Comparison of ENCODE assay signal across 7 cellular contexts in the genomic region with DNA sequence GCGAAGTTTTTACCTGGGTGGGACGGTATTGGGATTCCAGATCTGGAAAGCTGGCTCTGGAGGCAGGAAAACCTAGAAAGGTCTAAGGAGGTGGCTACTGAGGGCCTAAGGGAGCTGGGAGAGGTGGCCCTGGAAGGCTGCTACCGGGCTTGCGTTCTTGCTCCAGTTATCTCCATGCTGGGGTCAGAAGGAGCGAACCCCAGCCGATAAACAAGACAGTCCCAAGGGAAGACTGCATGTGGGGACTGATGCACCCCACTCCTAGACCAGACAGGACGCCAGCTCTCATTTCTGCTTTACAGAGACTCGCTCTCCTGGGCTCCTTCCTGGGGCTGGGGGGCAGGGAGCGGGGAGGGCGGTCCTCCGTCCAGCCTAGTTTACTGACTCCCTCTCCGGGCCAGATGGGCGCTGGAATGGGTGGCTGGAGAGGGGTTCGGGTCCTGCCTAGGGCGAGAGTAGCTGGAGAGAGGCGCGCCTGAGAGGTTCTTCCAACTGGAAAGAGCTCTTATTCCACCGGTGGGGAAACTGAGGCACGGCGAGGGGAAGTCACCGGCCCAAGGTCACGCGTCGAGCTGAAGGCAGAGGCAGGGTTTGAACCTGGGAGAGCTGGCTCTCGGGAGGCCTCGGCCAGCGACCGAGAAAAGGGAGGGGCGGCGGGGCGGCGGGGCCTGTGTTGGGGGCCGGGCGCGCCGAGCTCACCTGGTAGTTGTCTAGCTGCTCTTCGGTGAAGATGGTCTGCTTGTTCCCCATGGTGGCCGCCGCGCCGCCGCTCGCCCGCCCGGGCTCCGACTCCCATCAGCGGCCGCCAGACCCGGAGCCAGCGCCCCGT. TPM values are rescaled to one million over a fixed set of nuclear protein-coding genes. Genes with fewer than 3 reads are reported as not detected.
DNase-seq lines count a peak whose midpoint lies in the region; ATAC-seq and TF ChIP-seq lines count a peak whose summit lies in the region.

No MANE protein-coding gene starts in this region.

- ATAC-seq in GM18907 (IDR thresholded peaks at IDR 0.05; ENCODE audit: unreplicated experiment) (peak; percentile 38), HG02610 (IDR thresholded peaks at IDR 0.05; ENCODE audit: unreplicated experiment) (peak; percentile 42), right cardiac atrium (peak in 1 of 2 donors; percentile 7), GM21717 (IDR thresholded peaks at IDR 0.05; ENCODE audit: unreplicated experiment) (no peak)

- intact Hi-C loops in right cardiac atrium (cut with DNase I), result loop anchor here in 1 of 4 donors (5.0 kb wide), 1 partner anchor 112 kb away; no protein-coding TSS in a partner anchor

- H3K27me3 ChIP-seq in right cardiac atrium (ENCODE audit: control insufficient read depth, insufficient read depth), result no peaks in the 10 kb centered on the region

- no peak for TF ChIP-seq CTCF in WI38 (IDR thresholded peaks at IDR 0.05; ENCODE audit: low read depth, low read length)

- H3K4me3 ChIP-seq in WI38 (ENCODE audit: low read depth, low read length) (peak overlapping the region; percentile 65; the same call in 1 of the 2 replicates), right cardiac atrium (ENCODE audit: low read length) (peak overlapping the region; percentile 64)

- 24% methylated on average over 51 of the region's 51 CpGs for WGBS in right cardiac atrium

- H3K9me3 ChIP-seq in right cardiac atrium (ENCODE audit: control insufficient read depth, low read length), result no peaks in the 10 kb centered on the region

- peak in 1 of 3 donors; percentile 64 for DNase-seq in right cardiac atrium
- DNase-seq in stimulated activated CD4-positive, alpha-beta T cell treated with anti-CD3 and anti-CD28 coated beads, Interleukin-2, amount 100 ng/mL, for 4 hours (ENCODE audit: low read depth), result peak; percentile 12
- no peak for DNase-seq in hippocampal formation (lab: John Stamatoyannopoulos, UW)

- H3K27ac ChIP-seq in right cardiac atrium (ENCODE audit: low read length), result no peak overlapping the region

- H3K4me1 ChIP-seq in right cardiac atrium (ENCODE audit: control insufficient read depth, insufficient read depth, low read length), result no peaks in the 10 kb centered on the region

RNA-seq across cellular contexts. Expression of a gene that starts 0.6 kb away (rescaled TPM):
- total RNA-seq in right cardiac atrium, result 10 to 100 TPM; 59.0 to 76.3 (median 64.5) TPM
- polyA plus RNA-seq in right cardiac atrium, result 55.0 TPM

RNA-seq across cellular contexts. Expression of a gene that starts 18.5 kb away (rescaled TPM):
- 100 to 1,000 TPM; 288 to 523 (median 472) TPM for total RNA-seq in right cardiac atrium
- 193 TPM for polyA plus RNA-seq in right cardiac atrium

RNA-seq across cellular contexts. Expression of a gene that starts 38.3 kb away (rescaled TPM):
- total RNA-seq in right cardiac atrium, result not detected
- 0.02 TPM for polyA plus RNA-seq in right cardiac atrium

RNA-seq across cellular contexts. Expression of a gene that starts 53.2 kb away (rescaled TPM):
- 10 to 100 TPM; 14.0 to 19.8 (median 15.6) TPM for total RNA-seq in right cardiac atrium
- 8.2 TPM for polyA plus RNA-seq in right cardiac atrium
